16 cellular contexts compared by ENCODE assay signal in the genomic region with DNA sequence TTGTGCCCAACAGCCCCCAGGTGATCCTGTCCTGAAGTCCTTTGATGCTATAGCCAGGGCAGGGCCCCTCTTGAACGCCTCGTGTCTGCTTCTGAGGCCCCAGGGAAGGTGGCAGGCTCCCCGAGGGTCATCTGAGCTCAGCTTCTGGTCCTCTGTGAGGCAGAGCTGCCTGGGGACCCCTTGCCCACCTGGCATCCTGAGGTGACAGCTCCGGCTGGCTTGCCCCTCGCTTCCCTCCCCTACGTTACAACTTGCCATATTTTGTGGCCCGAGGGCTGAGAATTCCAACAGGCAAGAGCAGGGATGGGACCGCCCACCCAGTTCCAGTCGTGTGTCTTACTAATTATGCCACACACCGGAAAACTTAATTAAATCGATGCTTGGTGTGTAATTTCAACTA.
"Had no signal": no experiment of that assay in that cellular context is flagged by ENCODE, and none has a peak within 500 bp of the region (broad histone marks: within the 10 kb centered on the region; RNA-seq: fewer than 3 reads in every experiment).

No MANE protein-coding gene starts in this region.

- H3K9me3 Mint-ChIP-seq: stimulated activated naive CD8-positive, alpha-beta T cell treated with anti-CD3 and anti-CD28 coated beads, Interleukin-15, amount 100 ng/mL, for 72 hours; T-cell; type B pancreatic cell had no signal

- H3K9me3 ChIP-seq: colonic mucosa, esophagus squamous epithelium had no signal

- ATAC-seq: activated CD4-positive, CD25-positive, alpha-beta regulatory T cell treated with anti-CD3 and anti-CD28 coated beads, Interleukin-2, amount 50 U/mL, for 24 hours; stimulated activated naive CD8-positive, alpha-beta T cell treated with anti-CD3 and anti-CD28 coated beads, Interleukin-15, amount 100 ng/mL, for 72 hours; T-cell had no signal

- H3K27ac Mint-ChIP-seq: stimulated activated naive CD8-positive, alpha-beta T cell treated with anti-CD3 and anti-CD28 coated beads, Interleukin-15, amount 100 ng/mL, for 72 hours; T-cell; type B pancreatic cell had no signal

- FAIRE-seq: astrocyte, endothelial cell of umbilical vein, small intestine had no signal

- H3K4me3 ChIP-seq: cardiac muscle cell, colonic mucosa, esophagus squamous epithelium, lung had no signal

- H3K27me3 ChIP-seq: colonic mucosa, esophagus squamous epithelium had no signal

- H3K4me3 Mint-ChIP-seq: stimulated activated naive CD8-positive, alpha-beta T cell treated with anti-CD3 and anti-CD28 coated beads, Interleukin-15, amount 100 ng/mL, for 72 hours; T-cell had no signal

- DNase-seq: activated CD4-positive, alpha-beta T cell treated with anti-CD3 and anti-CD28 coated beads, Interleukin-2, amount 50 U/mL, for 1 hour; activated CD8-positive, alpha-beta memory T cell treated with anti-CD3 and anti-CD28 coated beads for 24 hours; activated naive CD4-positive, alpha-beta T cell; colonic mucosa; effector CD4-positive, alpha-beta T cell; esophagus squamous epithelium; small intestine; stimulated activated naive CD8-positive, alpha-beta T cell treated with anti-CD3 and anti-CD28 coated beads, Interleukin-15, amount 100 ng/mL, for 72 hours; T-cell; T-helper 9 cell had no signal

- H3K36me3 Mint-ChIP-seq: T-cell, type B pancreatic cell had no signal

- H3K27me3 Mint-ChIP-seq: stimulated activated naive CD8-positive, alpha-beta T cell treated with anti-CD3 and anti-CD28 coated beads, Interleukin-15, amount 100 ng/mL, for 72 hours; T-cell; type B pancreatic cell had no signal

- H3K27ac ChIP-seq: colonic mucosa, esophagus squamous epithelium had no signal

- H3K36me3 ChIP-seq: cardiac muscle cell, colonic mucosa, esophagus squamous epithelium had no signal

- H3K4me1 ChIP-seq: colonic mucosa had no signal
